Comparison of ENCODE assay signal across 8 cellular contexts in the genomic region with DNA sequence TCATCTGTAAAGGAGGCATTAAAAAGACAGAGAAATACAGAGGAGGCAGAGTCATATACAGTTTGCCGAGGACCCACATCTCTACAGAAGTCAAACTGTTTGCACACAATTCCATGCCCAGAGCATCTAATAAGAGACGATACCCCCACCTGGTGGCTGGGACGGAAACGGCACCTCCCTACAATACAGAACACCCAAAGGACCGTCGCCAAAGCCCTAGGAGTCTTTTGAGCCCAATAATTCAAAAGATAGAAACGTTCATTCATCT. TPM values are rescaled to one million over a fixed set of nuclear protein-coding genes. Genes with fewer than 3 reads are reported as not detected.
DNase-seq lines count a peak whose midpoint lies in the region; TF ChIP-seq lines count a peak whose summit lies in the region.

No MANE protein-coding gene starts in this region.

- H3K27ac ChIP-seq in substantia nigra (ENCODE audit: low read depth, low read length, poor library complexity, severe bottlenecking): peak overlapping the region; percentile 88

- H3K4me1 ChIP-seq in HAP-1 (peaks cover 32% of the 10 kb centered on the region), neuron (ENCODE audit: insufficient read depth, low read length) (peaks cover 47% of the 10 kb centered on the region)

- H3K4me3 ChIP-seq in HAP-1 (peak overlapping the region; percentile 98), fibroblast of villous mesenchyme (ENCODE audit: low read depth, low read length) (peak overlapping the region; percentile 36), neuron (ENCODE audit: low read length) (peak overlapping the region; percentile 74)

- H3K27me3 ChIP-seq in HAP-1 (ENCODE audit: low read depth): no peaks in the 10 kb centered on the region
- H3K27me3 ChIP-seq in neuron (ENCODE audit: insufficient read depth, low read length): no peaks in the 10 kb centered on the region

- H3K9me3 ChIP-seq in HAP-1 (no peaks in the 10 kb centered on the region), neuron (ENCODE audit: low read length) (no peaks in the 10 kb centered on the region)

- TF ChIP-seq CTCF in fibroblast of villous mesenchyme (IDR thresholded peaks at IDR 0.05; ENCODE audit: insufficient read depth, low read depth, low read length): peak; percentile 93

- no peak overlapping the region for H2AFZ ChIP-seq in neuron (ENCODE audit: low read depth, low read length)

- peak; percentile 94 for DNase-seq in EH (ENCODE audit: low read depth)
- peak; percentile 80 to 95 for DNase-seq in HAP-1 (ENCODE audit: low spot score in 2 of 2)
- peak; percentile 91 for DNase-seq in M059J (ENCODE audit: low read depth)
- DNase-seq in SHP77 (lab: John Stamatoyannopoulos, UW): peak; percentile 92 to 94
- DNase-seq in activated effector memory CD4-positive, alpha-beta T cell treated with Interleukin-2 at 50 U/mL for 16 hours: peak; percentile 81
- peak; percentile 95 for DNase-seq in fibroblast of villous mesenchyme (ENCODE audit: low read depth)
- peak in 44 of 49 donors; percentile 42 to 92 (median 78) for DNase-seq in substantia nigra (lab: John Stamatoyannopoulos, UW)

- H3K36me3 ChIP-seq in HAP-1 (replicated peaks) (peaks cover 16% of the 10 kb centered on the region), neuron (ENCODE audit: insufficient read depth, low read length) (peaks cover 19% of the 10 kb centered on the region)

- in situ Hi-C loops in HAP-1 (cut with MboI; ENCODE audit: low sequenced_read_pairs): loop anchor here (10.0 kb wide), 1 partner anchor 297 kb away; no protein-coding TSS in a partner anchor

RNA-seq across cellular contexts. Expression of a gene that starts 0.7 kb away (rescaled TPM):
- total RNA-seq in M059J (2014; rRNA removed; shearing (Covaris generic)): 8.6 and 11.7 TPM in 2 replicates
- total RNA-seq in fibroblast of villous mesenchyme: 25.0 and 39.3 TPM in 2 replicates

RNA-seq across cellular contexts. Expression of a gene that starts 5.1 kb away (rescaled TPM):
- 6.0 and 10.8 TPM in 2 replicates for total RNA-seq in M059J (2014; rRNA removed; shearing (Covaris generic))
- 5.8 and 8.6 TPM in 2 replicates for total RNA-seq in fibroblast of villous mesenchyme

RNA-seq across cellular contexts. Expression of a gene that starts 20.6 kb away (rescaled TPM):
- total RNA-seq in M059J (2014; rRNA removed; shearing (Covaris generic)): 46.7 and 47.3 TPM in 2 replicates
- total RNA-seq in fibroblast of villous mesenchyme: 22.0 and 22.2 TPM in 2 replicates

RNA-seq across cellular contexts. Expression of a gene that starts 20.9 kb away (rescaled TPM):
- total RNA-seq in M059J (2014; rRNA removed; shearing (Covaris generic)): 69.0 and 79.3 TPM in 2 replicates
- 29.6 and 33.2 TPM in 2 replicates for total RNA-seq in fibroblast of villous mesenchyme

RNA-seq across cellular contexts. Expression of a gene that starts 24.0 kb away (rescaled TPM):
- total RNA-seq in M059J (2014; rRNA removed; shearing (Covaris generic)): 26.6 and 28.7 TPM in 2 replicates
- total RNA-seq in fibroblast of villous mesenchyme: 43.2 and 48.3 TPM in 2 replicates

Comparison
In these comparisons a context has a peak if more than half of its experiments do, and no peak if none do; other contexts are left out.
1. Peak in every context shown above with its lines: DNase-seq, H3K4me3 ChIP-seq and H3K27ac ChIP-seq.
2. H3K4me3 ChIP-seq: peak in every context shown above with its lines; median percentile 98 in HAP-1; 74 in neuron; 36 in fibroblast of villous mesenchyme.